ENCODE assay signal across 23 cellular contexts in genomic region chr14:98462908-98463307, GRCh38.
"Had no signal": no experiment of that assay in that cellular context is flagged by ENCODE, and none has a peak within 500 bp of the region (broad histone marks: within the 10 kb centered on the region; RNA-seq: fewer than 3 reads in every experiment).

No MANE protein-coding gene starts in this region.

- ATAC-seq: gastrocnemius medialis, heart right ventricle, left cardiac atrium, left lung, left ventricle myocardium superior, lower lobe of right lung, mucosa of descending colon had no signal

- FAIRE-seq: colon, endothelial cell of umbilical vein, islet of Langerhans, keratinocyte had no signal

- H3K9me3 ChIP-seq: esophagus squamous epithelium, gastrocnemius medialis, lower lobe of right lung, mucosa of descending colon had no signal

- H3K4me3 ChIP-seq: coronary artery, dorsolateral prefrontal cortex, esophagus squamous epithelium, gastrocnemius medialis, heart right ventricle, left lung, lower lobe of right lung, mucosa of descending colon had no signal

- H3K36me3 ChIP-seq: esophagus squamous epithelium, gastrocnemius medialis, heart right ventricle, left lung, lower lobe of right lung had no signal

- DNase-seq: dermis blood vessel endothelial cell; dorsolateral prefrontal cortex; effector CD4-positive, alpha-beta T cell; effector memory CD4-positive, alpha-beta T cell; esophagus squamous epithelium; foreskin fibroblast; foreskin melanocyte; gastrocnemius medialis; glutamatergic neuron; head of caudate nucleus; heart right ventricle; hippocampal formation; left cardiac atrium; left lung; left ventricle myocardium superior; lower lobe of right lung; mesenchymal stem cell; mucosa of descending colon had no signal

- H3K4me1 ChIP-seq: gastrocnemius medialis, heart right ventricle, left lung, lower lobe of right lung had no signal

- H3K27me3 ChIP-seq: heart right ventricle had no signal

- H3K27ac ChIP-seq: coronary artery, dorsolateral prefrontal cortex, esophagus squamous epithelium, gastrocnemius medialis, heart right ventricle, left lung, lower lobe of right lung had no signal
